18 cellular contexts compared by ENCODE assay signal in genomic region chr13:80047406-80047805, GRCh38.
A peak's percentile ranks its signal among the peaks of the same experiment; 100 is the strongest.
DNase-seq lines count a peak whose midpoint lies in the region; ATAC-seq and TF ChIP-seq lines count a peak whose summit lies in the region.
"Had no signal": no experiment of that assay in that cellular context is flagged by ENCODE, and none has a peak within 500 bp of the region (broad histone marks: within the 10 kb centered on the region; RNA-seq: fewer than 3 reads in every experiment).

No MANE protein-coding gene starts in this region.

- H3K27ac ChIP-seq in right atrium auricular region (peak overlapping the region; percentile 7 to 53), left ventricle myocardium inferior (replicated peaks) (no peak overlapping the region), mesenchymal stem cell (ENCODE audit: low read length, poor library complexity, severe bottlenecking) (peak overlapping the region; percentile 67), aorta (ENCODE audit: low read depth in 1 of 2, low read length in 2 of 2) (peak overlapping the region; percentile 48 to 57), stomach (peak overlapping the region in 2 of 5 donors; percentile 23 to 41)
- H3K27ac ChIP-seq: neutrophil, PC-9 had no signal

- H2BK120ac ChIP-seq in mesenchymal stem cell (ENCODE audit: low read depth, low read length) = no peak overlapping the region

- H2AFZ ChIP-seq in mesenchymal stem cell (ENCODE audit: low read depth, low read length) = no peak overlapping the region
- H2AFZ ChIP-seq: PC-9 had no signal

- H2BK15ac ChIP-seq in mesenchymal stem cell (ENCODE audit: low read depth, poor library complexity, severe bottlenecking) = no peak overlapping the region

- no peak overlapping the region for H3K14ac ChIP-seq in mesenchymal stem cell (ENCODE audit: low read length in 2 of 2)

- no peak overlapping the region for H3K23ac ChIP-seq in mesenchymal stem cell (ENCODE audit: low read length in 2 of 2)

- ATAC-seq in aorta (ENCODE audit: low FRiP score) = no peak
- ATAC-seq: T-helper 17 cell had no signal

- no peak for TF ChIP-seq EP300 in stomach (IDR thresholded peaks at IDR 0.05)

- intact Hi-C loops in left ventricle myocardium inferior (cut with micrococcal nuclease) = no loop called here
- intact Hi-C loops in aorta (cut with DNase I) = loop anchor here (5.0 to 10.0 kb wide), 4 partner anchors 85 to 295 kb away; partner anchors contain the start of gene SPRY2 (in 1 of the 2)
- intact Hi-C loops in stomach (cut with DNase I; ENCODE audit: low total_unique reads) = no loop called here
- intact Hi-C loops in Caco-2 (cut with micrococcal nuclease; ENCODE audit: unreplicated experiment) = no loop called here

- TF ChIP-seq CTCF in right atrium auricular region (IDR thresholded peaks at IDR 0.05) (no peak), left ventricle myocardium inferior (IDR thresholded peaks at IDR 0.05; ENCODE audit: borderline replicate concordance) (no peak), astrocyte of the spinal cord (IDR thresholded peaks at IDR 0.05; ENCODE audit: low read depth, low read length) (no peak), stomach (IDR thresholded peaks at IDR 0.05) (no peak), Caco-2 (IDR thresholded peaks at IDR 0.05; ENCODE audit: insufficient read depth in 1 of 2, low read depth in 1 of 2, low read length in 1 of 2, severe bottlenecking in 1 of 2, unreplicated experiment in 1 of 2) (no peak)

- no peaks in the 10 kb centered on the region for H3K36me3 Mint-ChIP-seq in Caco-2 (ENCODE audit: insufficient read depth, unreplicated experiment)
- H3K36me3 Mint-ChIP-seq: brain had no signal

- H3K27ac Mint-ChIP-seq in Caco-2 (ENCODE audit: unreplicated experiment) = no peak overlapping the region
- H3K27ac Mint-ChIP-seq: activated CD4-positive, alpha-beta T cell treated with anti-CD3 and anti-CD28 coated beads, Interleukin-2, amount 10 ng/mL, durations not matched to agents 24 days and 14 days; T-helper 17 cell had no signal

- H3K4me1 Mint-ChIP-seq in Caco-2 (ENCODE audit: low read depth, unreplicated experiment) = no peaks in the 10 kb centered on the region
- H3K4me1 Mint-ChIP-seq: T-helper 17 cell had no signal

- H3K4me1 ChIP-seq in right atrium auricular region = peaks cover 0 to 30% of the 10 kb centered on the region in 2 donors
- H3K4me1 ChIP-seq in left ventricle myocardium inferior = peaks cover 34% of the 10 kb centered on the region
- peaks cover 2% of the 10 kb centered on the region for H3K4me1 ChIP-seq in mesenchymal stem cell (ENCODE audit: control insufficient read depth, insufficient read depth, low read depth, low read length)
- peaks cover 0 to 5% of the 10 kb centered on the region in 2 donors for H3K4me1 ChIP-seq in aorta (ENCODE audit: control insufficient read depth in 1 of 2, insufficient read depth in 2 of 2, low read length in 2 of 2)
- H3K4me1 ChIP-seq in stomach = peaks cover 0 to 31% (median 17%) of the 10 kb centered on the region in 4 donors
- no peaks in the 10 kb centered on the region for H3K4me1 ChIP-seq in Caco-2

- CTCF ChIA-PET in Caco-2 (lab: Charles Lee) = no interaction called here

- H4K91ac ChIP-seq in mesenchymal stem cell (ENCODE audit: low read length) = no peak overlapping the region

- no peak overlapping the region for H3K4me3 ChIP-seq in right atrium auricular region
- no peak overlapping the region for H3K4me3 ChIP-seq in left ventricle myocardium inferior
- H3K4me3 ChIP-seq in astrocyte of the spinal cord (ENCODE audit: low read depth, low read length) = no peak overlapping the region
- no peak overlapping the region for H3K4me3 ChIP-seq in mesenchymal stem cell (ENCODE audit: insufficient read depth in 1 of 2, low read depth in 1 of 2, low read length in 2 of 2)
- no peak overlapping the region for H3K4me3 ChIP-seq in aorta (ENCODE audit: low read length in 2 of 2)
- no peak overlapping the region for H3K4me3 ChIP-seq in stomach
- no peak overlapping the region for H3K4me3 ChIP-seq in Caco-2 (ENCODE audit: low read depth, low read length)
- H3K4me3 ChIP-seq: PC-9 had no signal

- 71% methylated on average over 5 of the region's 8 CpGs for WGBS in mesenchymal stem cell
- WGBS in aorta, 2 donors = 22 to 25% methylated on average over 8 of the region's 8 CpGs
- 25 to 54% (median 31%) methylated on average over 8 of the region's 8 CpGs for WGBS in stomach, 5 donors

- no peaks in the 10 kb centered on the region for H3K27me3 Mint-ChIP-seq in Caco-2 (ENCODE audit: insufficient read depth, unreplicated experiment)
- H3K27me3 Mint-ChIP-seq: brain, T-helper 17 cell had no signal

- no peak for TF ChIP-seq POLR2A in stomach (IDR thresholded peaks at IDR 0.05)

- no TSS peak for BruUV-seq in Caco-2 (replicated peaks; lab: Mats Ljungman, UMichigan)

- peak overlapping the region; percentile 1 to 53 for H3K18ac ChIP-seq in mesenchymal stem cell (ENCODE audit: low read depth in 1 of 2, low read length in 2 of 2)

- H4K8ac ChIP-seq in mesenchymal stem cell (ENCODE audit: low read length) = no peak overlapping the region

- DNase-seq in right atrium auricular region (ENCODE audit: low spot score) (no peak), left ventricle myocardium inferior (no peak), astrocyte of the spinal cord (ENCODE audit: low read depth, low spot score) (peak; percentile 90), mesenchymal stem cell (peak; percentile 62), aorta (no peak), stomach (no peak), Caco-2 (no peak)
- DNase-seq in activated naive CD4-positive, alpha-beta T cell treated with Interleukin-2 at 50 U/mL for 16 hours = no peak
- DNase-seq: activated CD4-positive, alpha-beta T cell treated with anti-CD3 and anti-CD28 coated beads, Interleukin-2, amount 10 ng/mL, durations not matched to agents 24 days and 14 days; DMS 273 treated with DMSO at 0.1 percent for 48 hours; left ventricle myocardium superior; NCI-H1105 treated with DMSO at 0.1 percent for 48 hours; NCI-H446 treated with DMSO at 0.1 percent for 48 hours; PC-9; stimulated activated CD4-positive, alpha-beta T cell treated with anti-CD3 and anti-CD28 coated beads, Interleukin-12 subunit alpha, Interleukin-12 subunit beta, amount 100 ng/mL, for 4 hours; T-helper 17 cell had no signal

- peaks cover 26% of the 10 kb centered on the region for H3K9me3 Mint-ChIP-seq in Caco-2 (ENCODE audit: unreplicated experiment)

- H2BK12ac ChIP-seq in mesenchymal stem cell (ENCODE audit: low read length in 2 of 2) = peak overlapping the region in 1 of 2 experiments; percentile 27

- no peaks in the 10 kb centered on the region for H3K79me1 ChIP-seq in mesenchymal stem cell (replicated peaks; ENCODE audit: low read length, poor library complexity, severe bottlenecking)

- H3K36me3 ChIP-seq in right atrium auricular region = no peaks in the 10 kb centered on the region
- H3K36me3 ChIP-seq in left ventricle myocardium inferior = no peaks in the 10 kb centered on the region
- H3K36me3 ChIP-seq in mesenchymal stem cell (ENCODE audit: control insufficient read depth in 1 of 2, insufficient read depth in 2 of 2, low read depth in 1 of 2, low read length in 2 of 2) = no peaks in the 10 kb centered on the region
- no peaks in the 10 kb centered on the region for H3K36me3 ChIP-seq in aorta (ENCODE audit: control insufficient read depth in 1 of 2, insufficient read depth in 2 of 2, low read length in 1 of 2)
- no peaks in the 10 kb centered on the region for H3K36me3 ChIP-seq in stomach
- no peaks in the 10 kb centered on the region for H3K36me3 ChIP-seq in Caco-2 (ENCODE audit: control insufficient read depth, insufficient read depth, low read length)
- H3K36me3 ChIP-seq: neutrophil had no signal

- POLR2A ChIA-PET in Caco-2 (lab: Charles Lee) = no interaction called here

- in situ Hi-C loops in astrocyte of the spinal cord (cut with HindIII; ENCODE audit: low sequenced_read_pairs) = no loop called here

- no peak overlapping the region for H3K4me3 Mint-ChIP-seq in Caco-2 (ENCODE audit: unreplicated experiment)
- H3K4me3 Mint-ChIP-seq: activated CD4-positive, alpha-beta T cell treated with anti-CD3 and anti-CD28 coated beads, Interleukin-2, amount 10 ng/mL, durations not matched to agents 24 days and 14 days; brain; T-helper 17 cell had no signal

- H3K27me3 ChIP-seq in right atrium auricular region = no peaks in the 10 kb centered on the region
- H3K27me3 ChIP-seq in left ventricle myocardium inferior (ENCODE audit: low read depth) = no peaks in the 10 kb centered on the region
- H3K27me3 ChIP-seq in mesenchymal stem cell (ENCODE audit: control insufficient read depth in 1 of 2, insufficient read depth in 1 of 2, low read length in 2 of 2) = no peaks in the 10 kb centered on the region
- no peaks in the 10 kb centered on the region for H3K27me3 ChIP-seq in aorta (ENCODE audit: control insufficient read depth in 1 of 2, insufficient read depth in 2 of 2, low read length in 1 of 2)
- H3K27me3 ChIP-seq in stomach = no peaks in the 10 kb centered on the region
- no peaks in the 10 kb centered on the region for H3K27me3 ChIP-seq in Caco-2 (replicated peaks; ENCODE audit: control insufficient read depth, insufficient read depth, low read length)
- H3K27me3 ChIP-seq: neutrophil had no signal

- no peak overlapping the region for H2AK5ac ChIP-seq in mesenchymal stem cell (ENCODE audit: low read length, severe bottlenecking)

- no peak overlapping the region for H3K4ac ChIP-seq in mesenchymal stem cell (ENCODE audit: low read depth in 1 of 2, low read length in 2 of 2)

- H3K9me3 ChIP-seq in right atrium auricular region = no peaks in the 10 kb centered on the region
- H3K9me3 ChIP-seq in left ventricle myocardium inferior (replicated peaks) = no peaks in the 10 kb centered on the region
- H3K9me3 ChIP-seq in mesenchymal stem cell (ENCODE audit: control insufficient read depth, low read length) = no peaks in the 10 kb centered on the region
- H3K9me3 ChIP-seq in aorta (ENCODE audit: control insufficient read depth, low read length) = no peaks in the 10 kb centered on the region
- H3K9me3 ChIP-seq in stomach = no peaks in the 10 kb centered on the region
- no peaks in the 10 kb centered on the region for H3K9me3 ChIP-seq in Caco-2
- H3K9me3 ChIP-seq: neutrophil had no signal

- H3K4me2 ChIP-seq in mesenchymal stem cell (ENCODE audit: low read length, poor library complexity, severe bottlenecking) = no peak overlapping the region
- H3K4me2 ChIP-seq: PC-9 had no signal

- no peak overlapping the region for H2BK5ac ChIP-seq in mesenchymal stem cell (ENCODE audit: low read depth, low read length, poor library complexity, severe bottlenecking)

- peak overlapping the region; percentile 69 for H3K9ac ChIP-seq in mesenchymal stem cell (ENCODE audit: low read length)

Comparison
In these comparisons a context has a peak if more than half of its experiments do, and no peak if none do; other contexts are left out.
1. DNase-seq: peak in astrocyte of the spinal cord (single experiment) and mesenchymal stem cell (single experiment); none in right atrium auricular region (single experiment), left ventricle myocardium inferior (single experiment), aorta (0 of 2), stomach (single experiment), activated naive CD4-positive, alpha-beta T cell treated with Interleukin-2 at 50 U/mL for 16 hours (single experiment) and Caco-2 (0 of 2).
2. intact Hi-C loops: an anchor here in aorta (5.0 to 10.0 kb wide); none called in left ventricle myocardium inferior, stomach and Caco-2.